8 cellular contexts compared by ENCODE assay signal in the genomic region with DNA sequence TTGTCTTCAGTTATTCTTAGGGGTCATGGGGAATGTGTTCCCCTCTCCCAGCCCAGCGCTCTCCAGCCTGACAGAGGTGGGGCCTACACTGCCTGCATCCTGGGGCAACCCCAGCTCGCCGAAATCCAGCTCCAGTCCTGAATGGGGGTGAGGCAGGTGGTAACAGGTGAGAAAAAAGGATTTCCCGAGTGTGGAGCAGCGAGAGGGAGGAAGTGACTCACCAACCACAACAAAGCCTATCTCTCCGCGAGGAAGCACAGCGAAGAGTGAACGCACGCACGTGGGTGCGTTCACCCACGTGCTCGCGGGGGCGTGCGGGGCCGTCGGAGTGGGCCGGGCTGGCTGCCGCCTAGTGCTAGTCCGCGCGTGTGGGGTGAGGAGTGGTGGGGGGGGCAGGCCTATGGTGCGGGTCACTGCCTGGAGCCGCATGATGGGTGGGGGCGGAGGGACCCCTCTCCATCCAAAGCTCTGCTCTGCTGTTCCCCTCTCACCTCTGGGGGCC. TPM values are rescaled to one million over a fixed set of nuclear protein-coding genes. Genes with fewer than 3 reads are reported as not detected.
A peak's percentile ranks its signal among the peaks of the same experiment; 100 is the strongest.
DNase-seq lines count a peak whose midpoint lies in the region; ATAC-seq, FAIRE-seq and TF ChIP-seq lines count a peak whose summit lies in the region.

No MANE protein-coding gene starts in this region.

- DNase-seq in A549 (ENCODE audit: low read depth in 1 of 2, low spot score in 1 of 2) (peak in 1 of 2 experiments; percentile 50), endothelial cell of umbilical vein (ENCODE audit: low read depth, low spot score) (peak; percentile 31), testis (peak; percentile 56)
- peak; percentile 73 for DNase-seq in activated CD4-positive, alpha-beta memory T cell treated with anti-CD3 and anti-CD28 coated beads, Interleukin-2, amount 10 ng/mL, durations not matched to agents 7 days and 5 days

- H3K9ac ChIP-seq in HUES64 (ENCODE audit: low read depth, low read length) (peak overlapping the region; percentile 79), endothelial cell of umbilical vein (replicated peaks; ENCODE audit: extremely low read depth, insufficient read depth, low read length) (peak overlapping the region; percentile 58)

- peak in 1 of 2 experiments; percentile 21; a peak in 3 of 6 replicates for ATAC-seq in A549
- ATAC-seq in GM21423 (IDR thresholded peaks at IDR 0.05; ENCODE audit: unreplicated experiment): no peak
- no peak for ATAC-seq in GM21737 (IDR thresholded peaks at IDR 0.05; ENCODE audit: unreplicated experiment)

- H3K36me3 Mint-ChIP-seq in activated CD4-positive, alpha-beta memory T cell treated with anti-CD3 and anti-CD28 coated beads, Interleukin-2, amount 10 ng/mL, durations not matched to agents 7 days and 5 days (ENCODE audit: low read depth): no peaks in the 10 kb centered on the region

- H3K9me1 ChIP-seq in endothelial cell of umbilical vein (replicated peaks; ENCODE audit: control insufficient read depth, extremely low read depth, insufficient read depth, low read length): no peaks in the 10 kb centered on the region

- WGBS in A549 (ENCODE audit: missing lambda C conversion rate): 31% methylated on average over 11 of the region's 27 CpGs
- whole genome bisulfite sequencing in HUES64: 7% methylated on average over 26 of the region's 27 CpGs
- WGBS in testis, 2 donors: 6 to 67% methylated on average over 1 to 27 of the region's 27 CpGs

- H3K27me3 ChIP-seq in HUES64 (ENCODE audit: insufficient read depth, low read length) (peaks cover 15% of the 10 kb centered on the region; the same call in 1 of the 2 replicates), endothelial cell of umbilical vein (ENCODE audit: control insufficient read depth in 2 of 2, insufficient read depth in 2 of 2, low read length in 2 of 2) (peaks cover 0 to 4% of the 10 kb centered on the region in 2 experiments), neuron (ENCODE audit: insufficient read depth, low read length) (peaks cover 24% of the 10 kb centered on the region), testis (no peaks in the 10 kb centered on the region)

- peaks cover 3% of the 10 kb centered on the region for H3K79me2 ChIP-seq in endothelial cell of umbilical vein (ENCODE audit: control insufficient read depth, insufficient read depth, low read length)

- H2AFZ ChIP-seq in endothelial cell of umbilical vein (ENCODE audit: low read depth, low read length): peak overlapping the region; percentile 82
- peak overlapping the region; percentile 86 for H2AFZ ChIP-seq in neuron (ENCODE audit: low read depth, low read length)

- POLR2A ChIA-PET in A549 (lab: Yijun Ruan, JAX) (no interaction called here), endothelial cell of umbilical vein (lab: Charles Lee) (no interaction called here)
- POLR2A ChIA-PET in activated CD4-positive, alpha-beta memory T cell treated with anti-CD3 and anti-CD28 coated beads, Interleukin-2, amount 10 ng/mL, durations not matched to agents 7 days and 5 days (lab: Charles Lee): interaction anchor here (0.9 to 1.8 kb wide), 3 partner anchors 17 to 96 kb away, joined by 4 to 10 read pairs (median 9); a partner anchor contains a TSS

- peaks cover 30% of the 10 kb centered on the region; the same call in 2 of the 3 replicates for H3K4me1 ChIP-seq in A549
- peaks cover 19% of the 10 kb centered on the region for H3K4me1 ChIP-seq in HUES64 (ENCODE audit: insufficient read depth, low read length)
- peaks cover 42% of the 10 kb centered on the region for H3K4me1 ChIP-seq in endothelial cell of umbilical vein (ENCODE audit: control insufficient read depth, extremely low read depth, insufficient read depth, low read length)
- peaks cover 7% of the 10 kb centered on the region for H3K4me1 ChIP-seq in neuron (ENCODE audit: insufficient read depth, low read length)
- peaks cover 41% of the 10 kb centered on the region for H3K4me1 ChIP-seq in testis

- H3K27me3 Mint-ChIP-seq in activated CD4-positive, alpha-beta memory T cell treated with anti-CD3 and anti-CD28 coated beads, Interleukin-2, amount 10 ng/mL, durations not matched to agents 7 days and 5 days: peaks cover 69% of the 10 kb centered on the region

- peaks cover 32% of the 10 kb centered on the region for H3K4me1 Mint-ChIP-seq in activated CD4-positive, alpha-beta memory T cell treated with anti-CD3 and anti-CD28 coated beads, Interleukin-2, amount 10 ng/mL, durations not matched to agents 7 days and 5 days

- FAIRE-seq in A549 (lab: Jason Lieb, UNC) (no peak), endothelial cell of umbilical vein (lab: Jason Lieb, UNC) (peak; percentile 8)

- CTCF ChIA-PET in A549 (lab: Yijun Ruan, JAX): interaction anchor here (1.3 to 4.8 kb wide), 3 partner anchors 16 to 73 kb away, joined by 3 to 53 read pairs (median 4); no protein-coding TSS in a partner anchor
- CTCF ChIA-PET in activated CD4-positive, alpha-beta memory T cell treated with anti-CD3 and anti-CD28 coated beads, Interleukin-2, amount 10 ng/mL, durations not matched to agents 7 days and 5 days (lab: Charles Lee): interaction anchor here (1.4 kb wide), 1 partner anchor 74 kb away, joined by 3 read pairs; a partner anchor contains a TSS
- CTCF ChIA-PET in endothelial cell of umbilical vein (lab: Charles Lee): interaction anchor here (1.1 to 2.9 kb wide), 4 partner anchors 17 to 256 kb away, joined by 5 to 16 read pairs (median 7); no protein-coding TSS in a partner anchor

- H3K27ac ChIP-seq in A549 (peak overlapping the region; percentile 75 to 95), HUES64 (ENCODE audit: low read depth, low read length) (0 out of 2 replicates have a peak overlapping the region, but pooled peaks have one; percentile 69), endothelial cell of umbilical vein (ENCODE audit: insufficient read depth, low read depth, low read length) (no peak overlapping the region), testis (peak overlapping the region in 1 of 2 donors; percentile 80)

- TF ChIP-seq EP300 in A549 (IDR thresholded peaks at IDR 0.05): no peak

- H3K4me2 ChIP-seq in A549: peak overlapping the region; percentile 96
- peak overlapping the region; percentile 74 for H3K4me2 ChIP-seq in endothelial cell of umbilical vein (ENCODE audit: insufficient read depth, low read length)

- H3K4me3 ChIP-seq in A549: peak overlapping the region; percentile 78
- peak overlapping the region; percentile 60 for H3K4me3 ChIP-seq in HUES64 (ENCODE audit: low read length)
- peak overlapping the region in 2 of 3 experiments; percentile 35 to 71 for H3K4me3 ChIP-seq in endothelial cell of umbilical vein (replicated peaks in 1 of 3; ENCODE audit: insufficient read depth in 1 of 3, low read depth in 1 of 3, low read length in 3 of 3)
- H3K4me3 ChIP-seq in neuron (ENCODE audit: low read length): peak overlapping the region; percentile 65
- peak overlapping the region; percentile 57 to 63 for H3K4me3 ChIP-seq in testis

- TF ChIP-seq POLR2A in A549 (IDR thresholded peaks at IDR 0.05; ENCODE audit: low read length) (no peak), endothelial cell of umbilical vein (IDR thresholded peaks at IDR 0.05; ENCODE audit: low read depth, low read length) (no peak), testis (IDR thresholded peaks at IDR 0.05) (no peak)

- no TSS peak for BruUV-seq in endothelial cell of umbilical vein (replicated peaks; lab: Mats Ljungman, UMichigan)

- H3K9me3 Mint-ChIP-seq in activated CD4-positive, alpha-beta memory T cell treated with anti-CD3 and anti-CD28 coated beads, Interleukin-2, amount 10 ng/mL, durations not matched to agents 7 days and 5 days: no peaks in the 10 kb centered on the region

- peak overlapping the region; percentile 63 for H3K4me3 Mint-ChIP-seq in activated CD4-positive, alpha-beta memory T cell treated with anti-CD3 and anti-CD28 coated beads, Interleukin-2, amount 10 ng/mL, durations not matched to agents 7 days and 5 days

- H3K27ac Mint-ChIP-seq in activated CD4-positive, alpha-beta memory T cell treated with anti-CD3 and anti-CD28 coated beads, Interleukin-2, amount 10 ng/mL, durations not matched to agents 7 days and 5 days: no peak overlapping the region

- no peaks in the 10 kb centered on the region for H3K36me3 ChIP-seq in HUES64 (ENCODE audit: insufficient read depth, low read length)
- H3K36me3 ChIP-seq in endothelial cell of umbilical vein (ENCODE audit: control insufficient read depth in 2 of 2, extremely low read depth in 1 of 2, insufficient read depth in 2 of 2, low read length in 2 of 2): no peaks in the 10 kb centered on the region
- H3K36me3 ChIP-seq in neuron (ENCODE audit: insufficient read depth, low read length): no peaks in the 10 kb centered on the region
- no peaks in the 10 kb centered on the region for H3K36me3 ChIP-seq in testis (ENCODE audit: low read depth, missing control alignments)

- H4K20me1 ChIP-seq in endothelial cell of umbilical vein (replicated peaks; ENCODE audit: control insufficient read depth, extremely low read depth, insufficient read depth, low read length): no peaks in the 10 kb centered on the region

- intact Hi-C loops in endothelial cell of umbilical vein (cut with micrococcal nuclease): loop anchor here (1.0 to 2.0 kb wide), 2 partner anchors 32 to 73 kb away; a partner anchor contains a TSS
- intact Hi-C loops in testis (cut with DNase I; ENCODE audit: low total_unique reads): no loop called here

- dilution Hi-C loops in endothelial cell of umbilical vein (cut with MboI; ENCODE audit: extremely low pct_ligation_motif_present, low sequenced_read_pairs): no loop called here

- TF ChIP-seq CTCF in A549 (IDR thresholded peaks at IDR 0.05) (no peak), endothelial cell of umbilical vein (IDR thresholded peaks at IDR 0.05; ENCODE audit: extremely low read depth in 1 of 2, insufficient read depth in 1 of 2, low read depth in 1 of 2, low read length in 2 of 2) (no peak), testis (IDR thresholded peaks at IDR 0.05) (no peak)

- H3K9me3 ChIP-seq in A549: no peaks in the 10 kb centered on the region
- no peaks in the 10 kb centered on the region for H3K9me3 ChIP-seq in HUES64 (ENCODE audit: insufficient read depth, low read depth, low read length)
- H3K9me3 ChIP-seq in endothelial cell of umbilical vein (replicated peaks; ENCODE audit: control insufficient read depth, insufficient read depth, low read length): no peaks in the 10 kb centered on the region
- no peaks in the 10 kb centered on the region for H3K9me3 ChIP-seq in neuron (ENCODE audit: low read length)
- no peaks in the 10 kb centered on the region for H3K9me3 ChIP-seq in testis

- no peak for TF ChIP-seq RAD21 in A549 (conservative IDR thresholded peaks at IDR 0.05 in 1 of 2, IDR thresholded peaks at IDR 0.05 in 1 of 2)

RNA-seq across cellular contexts. Expression of a gene that starts 0.9 kb away (rescaled TPM):
- polyA plus RNA-seq in A549 (2011; rRNA removed) (3.3 and 3.6 TPM in 2 replicates), A549 (2017; fragmentation: RNase III; extraction: RNeasy Plus Mini Kit Qiagen cat#74134 plus additional on column Dnase treatment) (5.2 to 5.7 TPM (median 5.5 TPM) in 3 replicates), endothelial cell of umbilical vein (16.6 and 20.7 TPM in 2 replicates), testis (ENCODE audit: insufficient read depth, low read depth, low replicate concordance) (6.3 TPM)
- polyA plus RNA-seq in A549 (2012; cell fraction: cytosol; rRNA removed): 7.3 and 10.0 TPM in 2 replicates
- 14.9 and 18.0 TPM in 2 replicates for polyA plus RNA-seq in A549 (2012; cell fraction: nucleus; rRNA removed)
- polyA minus RNA-seq in A549 (2011; rRNA and poly(A)+ RNA removed): 3.1 and 4.5 TPM in 2 replicates
- polyA plus RNA-seq in HUES64 (2013, experiment 1 of 2): 15.2 TPM
- polyA plus RNA-seq in HUES64 (2013, experiment 2 of 2): 16.1 TPM
- under 1 TPM; 0.08 to 0.15 TPM for total RNA-seq in activated CD4-positive, alpha-beta memory T cell treated with anti-CD3 and anti-CD28 coated beads, Interleukin-2, amount 10 ng/mL, durations not matched to agents 7 days and 5 days
- total RNA-seq in endothelial cell of umbilical vein (62.1 and 73.3 TPM in 2 replicates), testis (10 to 100 TPM in 1 of 2 donors, 1 to 10 TPM in 1; 8.3 to 13.3 TPM)
- 11.0 and 14.2 TPM in 2 replicates for polyA plus RNA-seq in endothelial cell of umbilical vein (2011; cell fraction: cytosol; rRNA removed)
- polyA plus RNA-seq in endothelial cell of umbilical vein (2011; cell fraction: nucleus; rRNA removed): 36.2 and 39.1 TPM in 2 replicates
- polyA plus RNA-seq in endothelial cell of umbilical vein (2012): 8.0 and 14.0 TPM in 2 replicates
- 22.8 and 25.4 TPM in 2 replicates for polyA minus RNA-seq in endothelial cell of umbilical vein
- not detected for polyA minus RNA-seq in endothelial cell of umbilical vein (2011; cell fraction: cytosol; rRNA and poly(A)+ RNA removed)
- polyA minus RNA-seq in endothelial cell of umbilical vein (2011; cell fraction: nucleus; rRNA and poly(A)+ RNA removed): 10.0 and 13.9 TPM in 2 replicates

RNA-seq across cellular contexts. Expression of a gene that starts 36.2 kb away (rescaled TPM):
- not detected in 2 replicates for polyA plus RNA-seq in A549 (2011; rRNA removed)
- not detected in 2 replicates for polyA plus RNA-seq in A549 (2012; cell fraction: cytosol; rRNA removed)
- polyA plus RNA-seq in A549 (2012; cell fraction: nucleus; rRNA removed): not detected in 2 replicates
- polyA plus RNA-seq in A549 (2017; fragmentation: RNase III; extraction: RNeasy Plus Mini Kit Qiagen cat#74134 plus additional on column Dnase treatment): not detected in 3 replicates
- polyA minus RNA-seq in A549 (2011; rRNA and poly(A)+ RNA removed): not detected in 2 replicates
- 34.6 TPM for polyA plus RNA-seq in HUES64 (2013, experiment 1 of 2)
- 31.5 TPM for polyA plus RNA-seq in HUES64 (2013, experiment 2 of 2)
- under 1 TPM in 1 of 2 experiments, not detected in 1; 0.25 TPM for total RNA-seq in activated CD4-positive, alpha-beta memory T cell treated with anti-CD3 and anti-CD28 coated beads, Interleukin-2, amount 10 ng/mL, durations not matched to agents 7 days and 5 days
- total RNA-seq in endothelial cell of umbilical vein: not detected in 2 replicates
- polyA plus RNA-seq in endothelial cell of umbilical vein: not detected in 2 replicates
- not detected in 2 replicates for polyA plus RNA-seq in endothelial cell of umbilical vein (2011; cell fraction: cytosol; rRNA removed)
- polyA plus RNA-seq in endothelial cell of umbilical vein (2011; cell fraction: nucleus; rRNA removed): not detected in 2 replicates
- polyA plus RNA-seq in endothelial cell of umbilical vein (2012): not detected in 2 replicates
- polyA minus RNA-seq in endothelial cell of umbilical vein: not detected in 2 replicates
- not detected for polyA minus RNA-seq in endothelial cell of umbilical vein (2011; cell fraction: cytosol; rRNA and poly(A)+ RNA removed)
- not detected in 2 replicates for polyA minus RNA-seq in endothelial cell of umbilical vein (2011; cell fraction: nucleus; rRNA and poly(A)+ RNA removed)
- total RNA-seq in testis: 1 to 10 TPM in 1 of 2 donors, under 1 TPM in 1; 0.43 to 3.0 TPM
- polyA plus RNA-seq in testis (ENCODE audit: insufficient read depth, low read depth, low replicate concordance): 5.2 TPM

Comparison
In these comparisons a context has a peak if more than half of its experiments do, and no peak if none do; other contexts are left out.
1. RNA of a gene that starts 0.9 kb away (total RNA-seq): 62.1 to 73.3 TPM in endothelial cell of umbilical vein and 8.3 to 13.3 TPM in testis; 0.08 to 0.15 TPM in activated CD4-positive, alpha-beta memory T cell treated with anti-CD3 and anti-CD28 coated beads, Interleukin-2, amount 10 ng/mL, durations not matched to agents 7 days and 5 days; every median in the first group is over 4 times any median in the second.
2. Peak in every context shown above with its lines, with median percentiles within 50 percentile points of each other: H3K4me3 ChIP-seq.